In the genomic region with DNA sequence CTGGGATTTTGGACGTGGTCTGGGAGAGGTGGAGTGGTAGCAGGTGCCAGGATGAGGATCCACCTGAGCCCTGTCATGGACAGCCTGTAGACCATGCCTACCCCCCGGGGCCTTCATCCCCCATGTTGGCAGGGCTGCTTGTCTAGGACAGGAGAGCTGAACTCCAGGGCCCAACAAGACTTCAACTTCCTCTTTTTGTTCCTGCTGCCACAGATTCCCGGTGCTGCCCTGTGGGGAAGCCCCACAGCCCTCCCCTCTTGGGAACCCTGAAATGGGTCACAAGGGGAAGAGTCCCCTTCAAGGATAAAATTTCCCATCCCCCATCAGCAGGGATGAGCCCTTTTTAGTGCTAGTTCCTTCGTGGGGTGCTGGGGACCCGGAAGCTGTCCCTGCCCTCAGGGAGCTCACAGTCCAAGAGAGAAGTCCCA, we compare ENCODE assay signal across 14 cellular contexts. TPM values are rescaled to one million over a fixed set of nuclear protein-coding genes. Genes with fewer than 3 reads are reported as not detected.
DNase-seq lines count a peak whose midpoint lies in the region; ATAC-seq and TF ChIP-seq lines count a peak whose summit lies in the region.
"Had no signal": no experiment of that assay in that cellular context is flagged by ENCODE, and none has a peak within 500 bp of the region (broad histone marks: within the 10 kb centered on the region; RNA-seq: fewer than 3 reads in every experiment).

No MANE protein-coding gene starts in this region.

- peaks cover 13% of the 10 kb centered on the region for H3K36me3 Mint-ChIP-seq in activated CD8-positive, alpha-beta memory T cell treated with anti-CD3 and anti-CD28 coated beads, Interleukin-2, amount 10 ng/mL, durations not matched to agents 7 days and 5 days
- no peaks in the 10 kb centered on the region for H3K36me3 Mint-ChIP-seq in stimulated activated memory B cell treated with anti-CD40 and anti-IgM and Interleukin-4, amounts not matched to agents 10 μg/mL and 1 μg/mL and 100 μg/mL, for 72 hours

- H3K9me3 Mint-ChIP-seq in activated CD8-positive, alpha-beta memory T cell treated with anti-CD3 and anti-CD28 coated beads, Interleukin-2, amount 10 ng/mL, durations not matched to agents 7 days and 5 days (ENCODE audit: low read depth) = no peaks in the 10 kb centered on the region
- H3K9me3 Mint-ChIP-seq in stimulated activated memory B cell treated with anti-CD40 and anti-IgM and Interleukin-4, amounts not matched to agents 10 μg/mL and 1 μg/mL and 100 μg/mL, for 72 hours = no peaks in the 10 kb centered on the region

- H3K9me3 ChIP-seq in Panc1 (ENCODE audit: control insufficient read depth, insufficient read depth, low read depth, low read length) = no peaks in the 10 kb centered on the region

- BruUV-seq in Panc1 (replicated peaks; lab: Mats Ljungman, UMichigan) = no TSS peak

- peaks cover 14% of the 10 kb centered on the region for H3K4me1 ChIP-seq in Panc1 (ENCODE audit: control insufficient read depth, insufficient read depth, low read length)

- intact Hi-C loops in Panc1 (cut with micrococcal nuclease; ENCODE audit: unreplicated experiment) = loop anchor here (5.0 kb wide), 1 partner anchor 44 kb away; no protein-coding TSS in a partner anchor

- H3K27me3 ChIP-seq in Panc1 (ENCODE audit: control insufficient read depth, insufficient read depth, low read length) = no peaks in the 10 kb centered on the region

- H3K27ac ChIP-seq in Panc1 (ENCODE audit: low read length) = peak overlapping the region; percentile 97; the same call in 1 of the 2 replicates

- no peaks in the 10 kb centered on the region; the same call in 1 of the 2 replicates for H3K36me3 ChIP-seq in Panc1 (ENCODE audit: control insufficient read depth, insufficient read depth, low read length)

- H3K4me3 Mint-ChIP-seq in activated CD8-positive, alpha-beta memory T cell treated with anti-CD3 and anti-CD28 coated beads, Interleukin-2, amount 10 ng/mL, durations not matched to agents 7 days and 5 days = peak overlapping the region; percentile 91
- peak overlapping the region; percentile 89 for H3K4me3 Mint-ChIP-seq in stimulated activated memory B cell treated with anti-CD40 and anti-IgM and Interleukin-4, amounts not matched to agents 10 μg/mL and 1 μg/mL and 100 μg/mL, for 72 hours

- in situ Hi-C loops in Panc1 (cut with HindIII; ENCODE audit: low pct_unique_long_range_greater_than_20kb, low sequenced_read_pairs) = no loop called here

- H3K4me1 Mint-ChIP-seq in activated CD8-positive, alpha-beta memory T cell treated with anti-CD3 and anti-CD28 coated beads, Interleukin-2, amount 10 ng/mL, durations not matched to agents 7 days and 5 days = peaks cover 58% of the 10 kb centered on the region
- H3K4me1 Mint-ChIP-seq in stimulated activated memory B cell treated with anti-CD40 and anti-IgM and Interleukin-4, amounts not matched to agents 10 μg/mL and 1 μg/mL and 100 μg/mL, for 72 hours = peaks cover 34% of the 10 kb centered on the region

- no peaks in the 10 kb centered on the region for H3K27me3 Mint-ChIP-seq in activated CD8-positive, alpha-beta memory T cell treated with anti-CD3 and anti-CD28 coated beads, Interleukin-2, amount 10 ng/mL, durations not matched to agents 7 days and 5 days
- H3K27me3 Mint-ChIP-seq in stimulated activated memory B cell treated with anti-CD40 and anti-IgM and Interleukin-4, amounts not matched to agents 10 μg/mL and 1 μg/mL and 100 μg/mL, for 72 hours = no peaks in the 10 kb centered on the region

- H3K27ac Mint-ChIP-seq in activated CD8-positive, alpha-beta memory T cell treated with anti-CD3 and anti-CD28 coated beads, Interleukin-2, amount 10 ng/mL, durations not matched to agents 7 days and 5 days = peak overlapping the region; percentile 95
- peak overlapping the region; percentile 84 for H3K27ac Mint-ChIP-seq in stimulated activated memory B cell treated with anti-CD40 and anti-IgM and Interleukin-4, amounts not matched to agents 10 μg/mL and 1 μg/mL and 100 μg/mL, for 72 hours

- H3K4me3 ChIP-seq in Panc1 (ENCODE audit: low read depth in 2 of 2, low read length in 2 of 2) = no peak overlapping the region

- DNase-seq in activated CD8-positive, alpha-beta memory T cell treated with anti-CD3 and anti-CD28 coated beads, Interleukin-2, amount 10 ng/mL, durations not matched to agents 7 days and 5 days = no peak
- DNase-seq in activated CD8-positive, alpha-beta memory T cell treated with anti-CD3 and anti-CD28 coated beads, Interleukin-2, amount 50 U/mL, for 48 hours = no peak
- no peak for DNase-seq in Panc1 (ENCODE audit: low read depth, low spot score)
- peak; percentile 44 for DNase-seq in ecto neural progenitor cell (ENCODE audit: low spot score)
- no peak for DNase-seq in DMS79 treated with DMSO at 0.1 percent for 48 hours (lab: John Stamatoyannopoulos, UW)
- DNase-seq: H7, islet precursor cell, NCI-H510A treated with DMSO at 0.1 percent for 48 hours had no signal

- CTCF ChIA-PET in activated CD8-positive, alpha-beta memory T cell treated with anti-CD3 and anti-CD28 coated beads, Interleukin-2, amount 10 ng/mL, durations not matched to agents 7 days and 5 days (lab: Charles Lee) = interaction anchor here (0.6 to 8.0 kb wide), 6 partner anchors 11 to 203 kb away, joined by 3 to 82 read pairs (median 4); a partner anchor contains a TSS
- CTCF ChIA-PET in Panc1 (lab: Charles Lee) = no interaction called here

- POLR2A ChIA-PET in Panc1 (lab: Charles Lee) = interaction anchor here (0.6 kb wide), 1 partner anchor 149 kb away, joined by 3 read pairs; no protein-coding TSS in a partner anchor

- TF ChIP-seq CTCF in Panc1 (IDR thresholded peaks at IDR 0.05) = no peak

- ATAC-seq in activated CD8-positive, alpha-beta memory T cell treated with anti-CD3 and anti-CD28 coated beads, Interleukin-2, amount 10 ng/mL, durations not matched to agents 7 days and 5 days = no peak
- no peak for ATAC-seq in Panc1
- ATAC-seq in stimulated activated memory B cell treated with anti-CD40 and anti-IgM and Interleukin-4, amounts not matched to agents 10 μg/mL and 1 μg/mL and 100 μg/mL, for 72 hours = no peak
- ATAC-seq in GM21825 (IDR thresholded peaks at IDR 0.05; ENCODE audit: unreplicated experiment) = no peak
- ATAC-seq in HG02973 (IDR thresholded peaks at IDR 0.05; ENCODE audit: unreplicated experiment) = no peak

RNA-seq across cellular contexts. Expression of a gene that starts 1.3 kb away (rescaled TPM):
- 10 to 100 TPM; 73.5 to 78.2 TPM for total RNA-seq in activated CD8-positive, alpha-beta memory T cell treated with anti-CD3 and anti-CD28 coated beads, Interleukin-2, amount 10 ng/mL, durations not matched to agents 7 days and 5 days
- 79.3 TPM for total RNA-seq in Panc1 (2021; ENCODE audit: unreplicated experiment)
- polyA plus RNA-seq in Panc1 (2012; ENCODE audit: insufficient read length) = 128 TPM

RNA-seq across cellular contexts. Expression of a gene that starts 13.0 kb away (rescaled TPM):
- total RNA-seq in activated CD8-positive, alpha-beta memory T cell treated with anti-CD3 and anti-CD28 coated beads, Interleukin-2, amount 10 ng/mL, durations not matched to agents 7 days and 5 days = 10 to 100 TPM; 13.5 to 15.2 TPM
- 7.9 TPM for total RNA-seq in Panc1 (2021; ENCODE audit: unreplicated experiment)
- polyA plus RNA-seq in Panc1 (2012; ENCODE audit: insufficient read length) = 17.0 TPM

RNA-seq across cellular contexts. Expression of a gene that starts 15.0 kb away (rescaled TPM):
- total RNA-seq in activated CD8-positive, alpha-beta memory T cell treated with anti-CD3 and anti-CD28 coated beads, Interleukin-2, amount 10 ng/mL, durations not matched to agents 7 days and 5 days = 1 to 10 TPM; 2.8 to 2.9 TPM
- 2.4 TPM for total RNA-seq in Panc1 (2021; ENCODE audit: unreplicated experiment)
- polyA plus RNA-seq in Panc1 (2012; ENCODE audit: insufficient read length) = 8.3 TPM
- total RNA-seq: M059J had no signal

RNA-seq across cellular contexts. Expression of a gene that starts 17.7 kb away (rescaled TPM):
- total RNA-seq in activated CD8-positive, alpha-beta memory T cell treated with anti-CD3 and anti-CD28 coated beads, Interleukin-2, amount 10 ng/mL, durations not matched to agents 7 days and 5 days = under 1 TPM in 1 of 2 experiments, not detected in 1; 0.35 TPM
- 0.21 TPM for total RNA-seq in Panc1 (2021; ENCODE audit: unreplicated experiment)
- 1.2 TPM for polyA plus RNA-seq in Panc1 (2012; ENCODE audit: insufficient read length)
- total RNA-seq: cerebellum, M059J had no signal
- polyA plus RNA-seq: AG04450 had no signal

RNA-seq across cellular contexts. Expression of a gene that starts 38.1 kb away (rescaled TPM):
- total RNA-seq in activated CD8-positive, alpha-beta memory T cell treated with anti-CD3 and anti-CD28 coated beads, Interleukin-2, amount 10 ng/mL, durations not matched to agents 7 days and 5 days = 100 to 1,000 TPM in 1 of 2 experiments, 10 to 100 TPM in 1; 78.1 to 199 TPM
- 105 TPM for total RNA-seq in Panc1 (2021; ENCODE audit: unreplicated experiment)
- 119 TPM for polyA plus RNA-seq in Panc1 (2012; ENCODE audit: insufficient read length)
